Comparison of ENCODE assay signal across 8 cellular contexts in the genomic region with DNA sequence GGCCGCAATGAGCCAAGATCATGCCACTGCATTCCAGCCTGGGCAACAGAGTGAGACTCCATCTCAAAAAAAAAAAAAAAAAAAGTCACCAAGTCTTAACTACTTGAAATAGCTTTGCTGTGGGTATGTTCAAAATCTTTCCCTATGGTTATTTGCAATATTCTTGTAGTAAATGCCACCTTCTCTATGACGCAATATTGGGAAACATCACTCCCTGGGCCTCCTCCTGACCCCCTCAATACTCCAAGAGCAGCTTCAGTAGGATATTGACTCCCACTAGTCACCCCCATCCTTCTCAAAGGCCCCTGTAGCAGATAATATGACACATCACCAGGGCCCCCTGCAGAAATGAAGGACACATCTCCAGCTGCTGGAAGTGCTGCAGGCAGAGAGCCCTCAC.
"Had no signal": no experiment of that assay in that cellular context is flagged by ENCODE, and none has a peak within 500 bp of the region (broad histone marks: within the 10 kb centered on the region; RNA-seq: fewer than 3 reads in every experiment).

No MANE protein-coding gene starts in this region.

- H2AFZ ChIP-seq: GM23248 had no signal

- H3K9me3 ChIP-seq: HAP-1 had no signal

- H3K4me1 ChIP-seq: HAP-1 had no signal

- FAIRE-seq: HTR-8/SVneo had no signal

- H3K36me3 ChIP-seq: HAP-1 had no signal

- DNase-seq: GM23248, GOT3, H7, KBM-7 had no signal

- H3K4me3 ChIP-seq: GM23248, HAP-1 had no signal

- H3K9ac ChIP-seq: GM23248, KMS-11 had no signal

- ATAC-seq: HCT116 had no signal

- H3K27ac ChIP-seq: GM23248, KMS-11 had no signal

- H3K4me2 ChIP-seq: KMS-11 had no signal
